Comparison of ENCODE assay signal across 37 cellular contexts in genomic region chr17:76927577-76927976, GRCh38. TPM values are rescaled to one million over a fixed set of nuclear protein-coding genes. Genes with fewer than 3 reads are reported as not detected.
"Had no signal": no experiment of that assay in that cellular context is flagged by ENCODE, and none has a peak within 500 bp of the region (broad histone marks: within the 10 kb centered on the region; RNA-seq: fewer than 3 reads in every experiment).

No MANE protein-coding gene starts in this region.

- H3K27ac Mint-ChIP-seq: activated CD4-positive, alpha-beta memory T cell treated with anti-CD3 and anti-CD28 coated beads for 36 hours; activated CD4-positive, alpha-beta T cell treated with anti-CD3 and anti-CD28 coated beads for 36 hours; activated CD4-positive, alpha-beta T cell treated with anti-CD3 and anti-CD28 coated beads, Interleukin-2, amount 10 ng/mL, durations not matched to agents 24 days and 14 days; activated CD8-positive, alpha-beta memory T cell treated with anti-CD3 and anti-CD28 coated beads, Interleukin-2, amount 10 ng/mL, durations not matched to agents 7 days and 5 days; activated CD8-positive, alpha-beta T cell treated with anti-CD3 and anti-CD28 coated beads, Interleukin-2, amount 10 ng/mL, durations not matched to agents 7 days and 5 days; activated naive CD4-positive, alpha-beta T cell treated with anti-CD3 and anti-CD28 coated beads for 36 hours; activated naive CD4-positive, alpha-beta T cell treated with anti-CD3 and anti-CD28 coated beads, Interleukin-2, amount 50 U/mL, for 24 hours; activated naive CD8-positive, alpha-beta T cell treated with anti-CD3 and anti-CD28 coated beads for 36 hours; activated naive CD8-positive, alpha-beta T cell treated with anti-CD3 and anti-CD28 coated beads, Interleukin-2, amount 50 U/mL, for 24 hours; activated T-helper 1 cell treated with anti-CD3 and anti-CD28 coated beads, Interleukin-12 subunit alpha, Interleukin-12 subunit beta, Interleukin-2, Interleukin-4 antibody, amounts not matched to agents 30 ng/mL and 10 ng/mL and 1 ng/mL, durations not matched to agents 14 hours and 24 hours and 36 hours; activated T-helper 2 cell treated with anti-CD3 and anti-CD28 coated beads, Interferon-gamma antibody, Interleukin-2, Interleukin-4, amounts not matched to agents 10 μg/mL and 5 μg/mL and 100 μg/mL, durations not matched to agents 14 hours and 24 hours and 36 hours; T-helper 17 cell; T-helper 2 cell treated with Interferon-gamma antibody and Interleukin-4, amounts not matched to agents 5 μg/mL and 100 μg/mL, for 36 hours had no signal

- DNase-seq: activated CD4-positive, alpha-beta memory T cell treated with anti-CD3 and anti-CD28 coated beads for 36 hours; activated CD4-positive, alpha-beta T cell treated with anti-CD3 and anti-CD28 coated beads for 36 hours; activated CD4-positive, alpha-beta T cell treated with anti-CD3 and anti-CD28 coated beads, Interleukin-2, amount 10 ng/mL, durations not matched to agents 24 days and 14 days; activated CD4-positive, CD25-positive, alpha-beta regulatory T cell; activated CD4-positive, CD25-positive, alpha-beta regulatory T cell treated with anti-CD3 and anti-CD28 coated beads, Interleukin-2, amount 50 U/mL, for 72 hours; activated CD8-positive, alpha-beta memory T cell treated with anti-CD3 and anti-CD28 coated beads, Interleukin-2, amount 10 ng/mL, durations not matched to agents 7 days and 5 days; activated CD8-positive, alpha-beta memory T cell treated with anti-CD3 and anti-CD28 coated beads, Interleukin-2, amount 50 U/mL, for 4 hours; activated CD8-positive, alpha-beta T cell treated with anti-CD3 and anti-CD28 coated beads, Interleukin-2, amount 10 ng/mL, durations not matched to agents 7 days and 5 days; activated effector memory CD4-positive, alpha-beta T cell treated with anti-CD3 and anti-CD28 coated beads, Interleukin-2, amount 50 U/mL, for 16 hours; activated naive CD4-positive, alpha-beta T cell treated with anti-CD3 and anti-CD28 coated beads for 36 hours; activated naive CD8-positive, alpha-beta T cell treated with anti-CD3 and anti-CD28 coated beads for 36 hours; activated naive CD8-positive, alpha-beta T cell treated with anti-CD3 and anti-CD28 coated beads, Interleukin-2, amount 50 U/mL, for 24 hours; activated T-cell treated with anti-CD3 and anti-CD28 coated beads, Interleukin-2, amount 50 U/mL, for 1 hour; activated T-cell treated with anti-CD3 and anti-CD28 coated beads, Interleukin-2, amount 50 U/mL, for 48 hours; amygdala; central memory CD4-positive, alpha-beta T cell; cerebellar nuclear complex; colonic mucosa; effector CD8-positive, alpha-beta T cell; esophagus squamous epithelium; foreskin melanocyte; head of caudate nucleus; T-helper 1 cell; T-helper 17 cell; T1000; WERI-Rb-1 had no signal

- H3K4me1 Mint-ChIP-seq: activated CD4-positive, alpha-beta T cell treated with anti-CD3 and anti-CD28 coated beads for 36 hours; activated CD4-positive, alpha-beta T cell treated with anti-CD3 and anti-CD28 coated beads, Interleukin-2, amount 10 ng/mL, durations not matched to agents 24 days and 14 days; activated CD8-positive, alpha-beta memory T cell treated with anti-CD3 and anti-CD28 coated beads, Interleukin-2, amount 10 ng/mL, durations not matched to agents 7 days and 5 days; activated naive CD4-positive, alpha-beta T cell treated with anti-CD3 and anti-CD28 coated beads, Interleukin-2, amount 50 U/mL, for 24 hours; activated naive CD8-positive, alpha-beta T cell treated with anti-CD3 and anti-CD28 coated beads for 36 hours; activated naive CD8-positive, alpha-beta T cell treated with anti-CD3 and anti-CD28 coated beads, Interleukin-2, amount 50 U/mL, for 24 hours had no signal

- H3K4me1 ChIP-seq: breast epithelium, colonic mucosa had no signal

- H3K4me3 ChIP-seq: adrenal gland, ascending aorta, breast epithelium, cardiac muscle cell, colonic mucosa, esophagus squamous epithelium, gastroesophageal sphincter had no signal

- H3K27me3 ChIP-seq: adrenal gland, ascending aorta, cardiac muscle cell, colonic mucosa had no signal

- H3K36me3 Mint-ChIP-seq: activated CD4-positive, alpha-beta memory T cell treated with anti-CD3 and anti-CD28 coated beads for 36 hours; activated CD8-positive, alpha-beta memory T cell treated with anti-CD3 and anti-CD28 coated beads, Interleukin-2, amount 10 ng/mL, durations not matched to agents 7 days and 5 days; activated naive CD4-positive, alpha-beta T cell treated with anti-CD3 and anti-CD28 coated beads, Interleukin-2, amount 50 U/mL, for 24 hours; activated naive CD8-positive, alpha-beta T cell treated with anti-CD3 and anti-CD28 coated beads for 36 hours had no signal

- ATAC-seq: activated CD4-positive, alpha-beta T cell treated with anti-CD3 and anti-CD28 coated beads for 36 hours; activated CD8-positive, alpha-beta memory T cell treated with anti-CD3 and anti-CD28 coated beads, Interleukin-2, amount 10 ng/mL, durations not matched to agents 7 days and 5 days; activated CD8-positive, alpha-beta T cell treated with anti-CD3 and anti-CD28 coated beads, Interleukin-2, amount 10 ng/mL, durations not matched to agents 7 days and 5 days; activated naive CD8-positive, alpha-beta T cell treated with anti-CD3 and anti-CD28 coated beads, Interleukin-2, amount 50 U/mL, for 24 hours; gastroesophageal sphincter; T-helper 17 cell had no signal

- H3K27ac ChIP-seq: adrenal gland, ascending aorta, breast epithelium, cardiac muscle cell, colonic mucosa, epithelial cell of prostate, esophagus squamous epithelium, gastroesophageal sphincter, WERI-Rb-1 had no signal

- H3K4me3 Mint-ChIP-seq: activated CD4-positive, alpha-beta memory T cell treated with anti-CD3 and anti-CD28 coated beads for 36 hours; activated CD4-positive, alpha-beta T cell treated with anti-CD3 and anti-CD28 coated beads for 36 hours; activated CD4-positive, alpha-beta T cell treated with anti-CD3 and anti-CD28 coated beads, Interleukin-2, amount 10 ng/mL, durations not matched to agents 24 days and 14 days; activated CD8-positive, alpha-beta memory T cell treated with anti-CD3 and anti-CD28 coated beads, Interleukin-2, amount 10 ng/mL, durations not matched to agents 7 days and 5 days; activated CD8-positive, alpha-beta T cell treated with anti-CD3 and anti-CD28 coated beads, Interleukin-2, amount 10 ng/mL, durations not matched to agents 7 days and 5 days; activated naive CD4-positive, alpha-beta T cell treated with anti-CD3 and anti-CD28 coated beads for 36 hours; activated naive CD4-positive, alpha-beta T cell treated with anti-CD3 and anti-CD28 coated beads, Interleukin-2, amount 50 U/mL, for 24 hours; activated naive CD8-positive, alpha-beta T cell treated with anti-CD3 and anti-CD28 coated beads for 36 hours; activated naive CD8-positive, alpha-beta T cell treated with anti-CD3 and anti-CD28 coated beads, Interleukin-2, amount 50 U/mL, for 24 hours; activated T-helper 1 cell treated with anti-CD3 and anti-CD28 coated beads, Interleukin-12 subunit alpha, Interleukin-12 subunit beta, Interleukin-2, Interleukin-4 antibody, amounts not matched to agents 30 ng/mL and 10 ng/mL and 1 ng/mL, durations not matched to agents 14 hours and 24 hours and 36 hours; T-helper 17 cell; T-helper 2 cell treated with Interferon-gamma antibody and Interleukin-4, amounts not matched to agents 5 μg/mL and 100 μg/mL, for 36 hours had no signal

- H3K36me3 ChIP-seq: adrenal gland, ascending aorta, breast epithelium, cardiac muscle cell, colonic mucosa, esophagus squamous epithelium, gastroesophageal sphincter had no signal

- H3K9me3 ChIP-seq: adrenal gland, ascending aorta, breast epithelium, colonic mucosa, esophagus squamous epithelium, gastroesophageal sphincter had no signal

- H3K9me3 Mint-ChIP-seq: activated CD4-positive, alpha-beta memory T cell treated with anti-CD3 and anti-CD28 coated beads for 36 hours; activated CD4-positive, alpha-beta T cell treated with anti-CD3 and anti-CD28 coated beads, Interleukin-2, amount 10 ng/mL, durations not matched to agents 24 days and 14 days; activated naive CD4-positive, alpha-beta T cell treated with anti-CD3 and anti-CD28 coated beads for 36 hours; activated naive CD4-positive, alpha-beta T cell treated with anti-CD3 and anti-CD28 coated beads, Interleukin-2, amount 50 U/mL, for 24 hours; activated naive CD8-positive, alpha-beta T cell treated with anti-CD3 and anti-CD28 coated beads for 36 hours; activated naive CD8-positive, alpha-beta T cell treated with anti-CD3 and anti-CD28 coated beads, Interleukin-2, amount 50 U/mL, for 24 hours; activated T-helper 1 cell treated with anti-CD3 and anti-CD28 coated beads, Interleukin-12 subunit alpha, Interleukin-12 subunit beta, Interleukin-2, Interleukin-4 antibody, amounts not matched to agents 30 ng/mL and 10 ng/mL and 1 ng/mL, durations not matched to agents 14 hours and 24 hours and 36 hours; activated T-helper 2 cell treated with anti-CD3 and anti-CD28 coated beads, Interferon-gamma antibody, Interleukin-2, Interleukin-4, amounts not matched to agents 10 μg/mL and 5 μg/mL and 100 μg/mL, durations not matched to agents 14 hours and 24 hours and 36 hours; brain; T-helper 2 cell treated with Interferon-gamma antibody and Interleukin-4, amounts not matched to agents 5 μg/mL and 100 μg/mL, for 36 hours had no signal

- H3K27me3 Mint-ChIP-seq: activated CD4-positive, alpha-beta memory T cell treated with anti-CD3 and anti-CD28 coated beads for 36 hours; activated CD4-positive, alpha-beta T cell treated with anti-CD3 and anti-CD28 coated beads for 36 hours; activated CD4-positive, alpha-beta T cell treated with anti-CD3 and anti-CD28 coated beads, Interleukin-2, amount 10 ng/mL, durations not matched to agents 24 days and 14 days; activated naive CD4-positive, alpha-beta T cell treated with anti-CD3 and anti-CD28 coated beads, Interleukin-2, amount 50 U/mL, for 24 hours; activated naive CD8-positive, alpha-beta T cell treated with anti-CD3 and anti-CD28 coated beads for 36 hours; activated naive CD8-positive, alpha-beta T cell treated with anti-CD3 and anti-CD28 coated beads, Interleukin-2, amount 50 U/mL, for 24 hours had no signal

RNA-seq across cellular contexts. Expression of gene MGAT5B, which starts 59.4 kb away (rescaled TPM):
- total RNA-seq: activated CD4-positive, alpha-beta T cell treated with anti-CD3 and anti-CD28 coated beads for 36 hours; ascending aorta had no signal
